Comparison of ENCODE assay signal across 1 cellular context in the genomic region with DNA sequence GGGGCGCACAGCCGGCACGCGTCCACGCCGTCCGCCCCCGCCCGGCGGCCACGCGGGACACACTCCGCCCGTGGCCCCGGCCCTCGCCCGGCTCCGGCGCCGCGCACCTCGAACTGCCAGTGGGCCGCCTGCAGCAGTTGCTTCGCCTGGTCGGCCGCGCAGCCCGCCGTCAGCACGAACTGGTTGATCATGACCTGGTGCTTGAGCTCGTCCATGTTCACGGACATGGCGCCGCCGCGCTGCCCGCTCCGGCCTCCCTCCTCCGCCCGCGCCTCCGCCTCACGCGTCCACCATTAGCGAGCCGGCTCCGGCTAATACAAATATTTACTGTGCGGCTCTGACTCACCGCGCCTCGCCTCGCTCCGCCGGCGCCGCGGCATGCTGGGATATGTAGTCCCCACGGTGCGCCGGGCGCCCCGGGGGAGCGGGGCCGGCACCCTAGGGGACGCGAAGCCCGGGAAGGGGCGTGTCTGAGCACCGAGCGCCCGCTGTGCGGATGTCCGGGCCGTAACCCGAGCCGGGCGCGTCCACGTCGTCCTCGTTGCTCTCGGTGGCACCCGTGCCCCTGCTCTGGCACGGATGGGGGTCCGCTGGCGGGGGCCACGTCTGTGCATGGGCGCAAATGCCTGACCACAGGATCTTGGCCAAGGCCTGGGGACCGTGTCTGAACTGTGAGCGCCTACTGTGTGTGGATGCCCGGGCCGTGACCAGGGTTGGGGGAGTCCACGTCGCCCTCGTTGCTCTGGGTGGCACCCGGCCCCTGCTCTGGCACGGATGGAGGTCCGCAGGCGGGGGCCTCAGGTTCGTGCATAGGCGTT.
TF ChIP-seq lines count a peak whose summit lies in the region.

A gene (minus strand): TSS at position 318 of the 818 bp plus-strand sequence. CDS start 91 bp downstream, at position 227.

TF ChIP-seq in IMR-90, 13 proteins besides CTCF, POLR2A, EP300 and RAD21 (continued from another document):
- TF ChIP-seq FOS (IDR thresholded peaks at IDR 0.05; ENCODE audit: low read depth, low read length), result peak; percentile 91
- TF ChIP-seq BHLHE40 (IDR thresholded peaks at IDR 0.05; ENCODE audit: low read depth, low read length), result peak; percentile 76
- peak; percentile 78; the same call in 1 of the 2 replicates for TF ChIP-seq MXI1 (IDR thresholded peaks at IDR 0.05; ENCODE audit: borderline replicate concordance, low read depth, low read length)
- no peak for TF ChIP-seq MAFK (IDR thresholded peaks at IDR 0.05; ENCODE audit: low read depth, low read length)
